In genomic region chr7:158987691-158988090, GRCh38 we compare ENCODE assay signal across 1 cellular context.
"Had no signal": no experiment of that assay in that cellular context is flagged by ENCODE, and none has a peak within 500 bp of the region (broad histone marks: within the 10 kb centered on the region; RNA-seq: fewer than 3 reads in every experiment).

No MANE protein-coding gene starts in this region.

- H3K36me3 ChIP-seq: MG63 had no signal

- H3K9me3 ChIP-seq: MG63 had no signal

- H3K4me3 ChIP-seq: MG63 had no signal
